In genomic region chr17:61416540-61417363, GRCh38 we compare ENCODE assay signal across 1 cellular context.
TF ChIP-seq lines count a peak whose summit lies in the region.

No MANE protein-coding gene starts in this region.

TF ChIP-seq in HepG2, 621 proteins besides CTCF, POLR2A, EP300 and RAD21 (continued from another document and continues in another):
- TF ChIP-seq ZMAT5 (CRISPR knock-in tag; IDR thresholded peaks at IDR 0.05; ENCODE audit: borderline replicate concordance, low read depth) (no peak), THRA (CRISPR knock-in tag; IDR thresholded peaks at IDR 0.05; ENCODE audit: borderline replicate concordance) (no peak), SRSF4 (IDR thresholded peaks at IDR 0.05; ENCODE audit: low read depth, low read length, poor library complexity, severe bottlenecking) (no peak), DRAP1 (CRISPR knock-in tag; IDR thresholded peaks at IDR 0.05) (peak; percentile 27; the same call in 1 of the 2 replicates), BHLHE40 (IDR thresholded peaks at IDR 0.05; ENCODE audit: low read length) (no peak; the same call in 1 of the 2 replicates), MTERF4 (CRISPR knock-in tag; IDR thresholded peaks at IDR 0.05) (peak; percentile 83; the same call in 1 of the 2 replicates), ZNF234 (CRISPR knock-in tag; conservative IDR thresholded peaks at IDR 0.05) (no peak), ZNF773 (CRISPR knock-in tag; IDR thresholded peaks at IDR 0.05; ENCODE audit: borderline replicate concordance) (no peak), E2F5 (CRISPR knock-in tag; conservative IDR thresholded peaks at IDR 0.05) (no peak), ZNF737 (CRISPR knock-in tag; IDR thresholded peaks at IDR 0.05; ENCODE audit: borderline replicate concordance) (no peak), BORCS8-MEF2B (CRISPR knock-in tag; IDR thresholded peaks at IDR 0.05) (no peak), ERF (CRISPR knock-in tag; IDR thresholded peaks at IDR 0.05) (peak; percentile 62; the same call in 1 of the 2 replicates), ZNF772 (CRISPR knock-in tag; IDR thresholded peaks at IDR 0.05) (peak; percentile 55; the same call in 1 of the 2 replicates), ZNF431 (CRISPR knock-in tag; IDR thresholded peaks at IDR 0.05; ENCODE audit: borderline replicate concordance, low read depth) (no peak), MIER3 (CRISPR knock-in tag; IDR thresholded peaks at IDR 0.05; ENCODE audit: borderline replicate concordance) (peak; percentile 45; the same call in 1 of the 2 replicates), MXD4 (CRISPR knock-in tag; IDR thresholded peaks at IDR 0.05) (no peak), TCF7L2 (IDR thresholded peaks at IDR 0.05; ENCODE audit: low read depth, low read length) (no peak), SETDB1 (CRISPR knock-in tag; IDR thresholded peaks at IDR 0.05; ENCODE audit: borderline replicate concordance) (no peak), ZGPAT (CRISPR knock-in tag; IDR thresholded peaks at IDR 0.05) (peak; percentile 67; the same call in 1 of the 2 replicates), ZFP90 (CRISPR knock-in tag; IDR thresholded peaks at IDR 0.05; ENCODE audit: borderline replicate concordance) (peak; percentile 22; the same call in 1 of the 2 replicates), NCOA5 (CRISPR knock-in tag; IDR thresholded peaks at IDR 0.05) (no peak), RFX3 (CRISPR knock-in tag; IDR thresholded peaks at IDR 0.05) (no peak), AHR (CRISPR knock-in tag; IDR thresholded peaks at IDR 0.05) (no peak; the same call in 1 of the 2 replicates), ELF4 (CRISPR knock-in tag; IDR thresholded peaks at IDR 0.05; ENCODE audit: borderline replicate concordance) (no peak), HMG20B (CRISPR knock-in tag; conservative IDR thresholded peaks at IDR 0.05) (0 out of 2 replicates have a peak, but pooled peaks have one; percentile 25), GATAD1 (CRISPR knock-in tag; IDR thresholded peaks at IDR 0.05) (peak; percentile 67), KDM6A (CRISPR knock-in tag; IDR thresholded peaks at IDR 0.05; ENCODE audit: low read depth) (no peak), BCL6 (CRISPR knock-in tag; IDR thresholded peaks at IDR 0.05) (peak; percentile 21; the same call in 1 of the 2 replicates), AGO2 (optimal IDR thresholded peaks at IDR 0.05; ENCODE audit: low read depth, low read length) (peak; percentile 86), PCBP1 (IDR thresholded peaks at IDR 0.05; ENCODE audit: borderline replicate concordance, low read depth, low read length) (peak; percentile 94; the same call in 1 of the 2 replicates), ZC3H13 (CRISPR knock-in tag; IDR thresholded peaks at IDR 0.05) (no peak), ZNF512B (CRISPR knock-in tag; IDR thresholded peaks at IDR 0.05; ENCODE audit: borderline replicate concordance) (peak; percentile 75; the same call in 1 of the 2 replicates), HOXA9 (CRISPR knock-in tag; IDR thresholded peaks at IDR 0.05; ENCODE audit: borderline replicate concordance) (no peak), HCFC1 (IDR thresholded peaks at IDR 0.05; ENCODE audit: low read depth, low read length) (no peak), ZNF784 (CRISPR knock-in tag; IDR thresholded peaks at IDR 0.05; ENCODE audit: borderline replicate concordance) (no peak), SAFB2 (CRISPR knock-in tag; IDR thresholded peaks at IDR 0.05; ENCODE audit: borderline replicate concordance, low read depth) (no peak), SKIL (CRISPR knock-in tag; IDR thresholded peaks at IDR 0.05; ENCODE audit: borderline replicate concordance) (no peak), CREM (IDR thresholded peaks at IDR 0.05) (0 out of 2 replicates have a peak, but pooled peaks have one; percentile 24), CREM (CRISPR knock-in tag; IDR thresholded peaks at IDR 0.05) (no peak), CC2D1A (CRISPR knock-in tag; IDR thresholded peaks at IDR 0.05) (no peak), MTA1 (CRISPR knock-in tag; IDR thresholded peaks at IDR 0.05; ENCODE audit: borderline replicate concordance) (peak; percentile 52; the same call in 1 of the 2 replicates), REL (CRISPR knock-in tag; conservative IDR thresholded peaks at IDR 0.05) (no peak), REXO4 (CRISPR knock-in tag; IDR thresholded peaks at IDR 0.05; ENCODE audit: borderline replicate concordance) (no peak), PHF8 (CRISPR knock-in tag; IDR thresholded peaks at IDR 0.05) (no peak), GPBP1L1 (CRISPR knock-in tag; IDR thresholded peaks at IDR 0.05) (no peak), ATF4 (CRISPR knock-in tag; IDR thresholded peaks at IDR 0.05) (no peak), HOXA5 (CRISPR knock-in tag; IDR thresholded peaks at IDR 0.05) (0 out of 2 replicates have a peak, but pooled peaks have one; percentile 88), PREB (CRISPR knock-in tag; IDR thresholded peaks at IDR 0.05) (0 out of 2 replicates have a peak, but pooled peaks have one; percentile 31), RELA (CRISPR knock-in tag; IDR thresholded peaks at IDR 0.05) (no peak), ZNF543 (CRISPR knock-in tag; IDR thresholded peaks at IDR 0.05) (no peak), MATR3 (CRISPR knock-in tag; IDR thresholded peaks at IDR 0.05) (no peak), NONO (IDR thresholded peaks at IDR 0.05) (no peak), NONO (CRISPR knock-in tag; conservative IDR thresholded peaks at IDR 0.05) (no peak), SUZ12 (IDR thresholded peaks at IDR 0.05; ENCODE audit: low read depth, low read length) (no peak), PITX1 (CRISPR knock-in tag; IDR thresholded peaks at IDR 0.05) (peak; percentile 88), ZFP41 (CRISPR knock-in tag; IDR thresholded peaks at IDR 0.05; ENCODE audit: borderline replicate concordance) (0 out of 2 replicates have a peak, but pooled peaks have one; percentile 19)
